Comparison of ENCODE assay signal across 17 cellular contexts in the genomic region with DNA sequence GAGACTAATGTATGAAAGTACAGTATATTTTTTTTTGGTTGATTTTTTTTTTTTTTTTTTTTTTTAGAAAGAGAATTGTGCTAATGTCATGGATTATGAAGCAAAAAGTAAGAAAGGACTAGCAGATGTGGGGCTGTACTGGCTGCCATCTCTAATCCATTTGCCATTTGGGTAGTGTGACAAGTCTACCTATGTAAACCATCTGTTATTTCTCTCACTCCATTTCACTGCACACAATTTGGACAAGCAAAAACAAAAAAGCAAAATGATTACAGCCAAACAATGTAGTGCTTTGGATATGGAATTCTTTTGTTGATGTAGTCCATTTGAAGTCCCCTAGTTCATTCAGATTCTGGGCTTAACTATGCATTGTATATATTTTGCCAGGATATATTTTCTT.
DNase-seq lines count a peak whose midpoint lies in the region; ATAC-seq and TF ChIP-seq lines count a peak whose summit lies in the region.
"Had no signal": no experiment of that assay in that cellular context is flagged by ENCODE, and none has a peak within 500 bp of the region (broad histone marks: within the 10 kb centered on the region; RNA-seq: fewer than 3 reads in every experiment).

No MANE protein-coding gene starts in this region.

- peaks cover 2% of the 10 kb centered on the region for H3K4me1 Mint-ChIP-seq in activated CD4-positive, alpha-beta T cell treated with anti-CD3 and anti-CD28 coated beads, Interleukin-2, amount 10 ng/mL, durations not matched to agents 24 days and 14 days

- no peak for ATAC-seq in upper lobe of left lung (ENCODE audit: low FRiP score in 2 of 2)
- ATAC-seq: A549 had no signal

- no peaks in the 10 kb centered on the region for H3K27me3 ChIP-seq in upper lobe of left lung

- in situ Hi-C loops in G401 (cut with HindIII; ENCODE audit: low sequenced_read_pairs) = no loop called here

- no peak for TF ChIP-seq EP300 in upper lobe of left lung (IDR thresholded peaks at IDR 0.05)

- no peaks in the 10 kb centered on the region for H3K27me3 Mint-ChIP-seq in activated CD4-positive, alpha-beta T cell treated with anti-CD3 and anti-CD28 coated beads, Interleukin-2, amount 10 ng/mL, durations not matched to agents 24 days and 14 days
- H3K27me3 Mint-ChIP-seq: CD4-positive, alpha-beta T cell had no signal

- H3K27ac ChIP-seq in upper lobe of left lung = no peak overlapping the region
- H3K27ac ChIP-seq: 22Rv1, A549, C4-2B, GM23248 had no signal

- no peaks in the 10 kb centered on the region for H3K9me3 ChIP-seq in upper lobe of left lung
- H3K9me3 ChIP-seq: A549, Caco-2 had no signal

- no peaks in the 10 kb centered on the region for H3K36me3 ChIP-seq in upper lobe of left lung

- H3K9me3 Mint-ChIP-seq in activated CD4-positive, alpha-beta T cell treated with anti-CD3 and anti-CD28 coated beads, Interleukin-2, amount 10 ng/mL, durations not matched to agents 24 days and 14 days = no peaks in the 10 kb centered on the region

- H3K27ac Mint-ChIP-seq in activated CD4-positive, alpha-beta T cell treated with anti-CD3 and anti-CD28 coated beads, Interleukin-2, amount 10 ng/mL, durations not matched to agents 24 days and 14 days = no peak overlapping the region
- H3K27ac Mint-ChIP-seq: CD4-positive, alpha-beta T cell had no signal

- intact Hi-C loops in activated CD4-positive, alpha-beta T cell treated with anti-CD3 and anti-CD28 coated beads, Interleukin-2, amount 10 ng/mL, durations not matched to agents 24 days and 14 days (cut with micrococcal nuclease) = no loop called here

- H3K4me1 ChIP-seq in upper lobe of left lung = no peaks in the 10 kb centered on the region
- H3K4me1 ChIP-seq: A549, Caco-2 had no signal

- no peak for TF ChIP-seq POLR2A in upper lobe of left lung (IDR thresholded peaks at IDR 0.05)

- DNase-seq in G401 (ENCODE audit: low spot score) (peak; percentile 65), NCI-H2171 treated with DMSO at 0.1 percent for 48 hours (lab: John Stamatoyannopoulos, UW) (peak; percentile 93), NCI-H69 (lab: John Stamatoyannopoulos, UW) (peak; percentile 23), cerebellum (ENCODE audit: low spot score) (peak; percentile 26), upper lobe of left lung (no peak), H4 (ENCODE audit: low spot score) (no peak)
- DNase-seq in activated CD4-positive, alpha-beta T cell treated with anti-CD3 and anti-CD28 coated beads, Interleukin-2, amount 10 ng/mL, durations not matched to agents 24 days and 14 days = no peak
- DNase-seq: AML-193; Caco-2; CD4-positive, alpha-beta T cell; GDM1; GM23248; HCEC 1CT; IMR-90 had no signal

- no peak overlapping the region for H3K4me3 Mint-ChIP-seq in activated CD4-positive, alpha-beta T cell treated with anti-CD3 and anti-CD28 coated beads, Interleukin-2, amount 10 ng/mL, durations not matched to agents 24 days and 14 days
- H3K4me3 Mint-ChIP-seq: CD4-positive, alpha-beta T cell had no signal

- no peaks in the 10 kb centered on the region for H3K36me3 Mint-ChIP-seq in activated CD4-positive, alpha-beta T cell treated with anti-CD3 and anti-CD28 coated beads, Interleukin-2, amount 10 ng/mL, durations not matched to agents 24 days and 14 days (ENCODE audit: low read depth)

- H3K4me3 ChIP-seq in upper lobe of left lung = no peak overlapping the region
- H3K4me3 ChIP-seq: A549, GM23248 had no signal

- no peak for TF ChIP-seq CTCF in upper lobe of left lung (IDR thresholded peaks at IDR 0.05)

Comparison
In these comparisons a context has a peak if more than half of its experiments do, and no peak if none do; other contexts are left out.
1. DNase-seq: peak in G401 (single experiment), NCI-H2171 treated with DMSO at 0.1 percent for 48 hours (single experiment), NCI-H69 (single experiment) and cerebellum (single experiment); none in upper lobe of left lung (0 of 2), H4 (single experiment) and activated CD4-positive, alpha-beta T cell treated with anti-CD3 and anti-CD28 coated beads, Interleukin-2, amount 10 ng/mL, durations not matched to agents 24 days and 14 days (single experiment).